Comparison of ENCODE assay signal across 8 cellular contexts in the genomic region with DNA sequence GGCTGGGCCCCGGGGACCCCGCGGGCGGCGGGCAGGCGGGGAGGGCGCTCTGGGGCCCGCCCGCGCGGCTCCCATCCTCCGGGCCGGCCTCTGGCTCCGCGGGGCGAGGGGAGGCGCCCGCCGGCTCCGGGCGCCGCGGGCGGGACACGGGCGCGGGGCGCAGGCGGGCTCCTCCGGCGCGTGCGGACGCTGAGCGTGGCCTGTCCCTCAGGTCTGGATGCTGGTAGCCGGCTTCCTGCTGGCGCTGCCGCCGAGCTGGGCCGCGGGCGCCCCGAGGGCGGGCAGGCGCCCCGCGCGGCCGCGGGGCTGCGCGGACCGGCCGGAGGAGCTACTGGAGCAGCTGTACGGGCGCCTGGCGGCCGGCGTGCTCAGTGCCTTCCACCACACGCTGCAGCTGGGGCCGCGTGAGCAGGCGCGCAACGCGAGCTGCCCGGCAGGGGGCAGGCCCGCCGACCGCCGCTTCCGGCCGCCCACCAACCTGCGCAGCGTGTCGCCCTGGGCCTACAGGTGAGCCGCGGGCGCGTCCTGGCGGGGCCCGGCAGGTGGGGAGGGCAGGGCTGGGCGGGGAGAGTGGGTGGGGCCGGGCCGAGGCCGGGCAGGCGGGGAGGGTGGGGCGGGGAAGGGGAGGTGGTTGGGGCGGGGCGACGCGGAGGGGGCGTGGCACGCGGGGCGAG. TPM values are rescaled to one million over a fixed set of nuclear protein-coding genes. Genes with fewer than 3 reads are reported as not detected.
DNase-seq lines count a peak whose midpoint lies in the region; ATAC-seq and TF ChIP-seq lines count a peak whose summit lies in the region.

No MANE protein-coding gene starts in this region.

- DNase-seq in GM04504 (ENCODE audit: low read depth) (peak; percentile 37), SK-N-MC (ENCODE audit: low read depth, low spot score) (no peak), heart right ventricle (peak; percentile 54 to 76), pulmonary artery endothelial cell (ENCODE audit: low read depth, low spot score) (peak; percentile 50), vagina (ENCODE audit: extremely low spot score in 2 of 2) (no peak)
- peak; percentile 82 for DNase-seq in activated naive CD4-positive, alpha-beta T cell treated with anti-CD3 and anti-CD28 coated beads, Interleukin-2, amount 50 U/mL, for 16 hours

- no peak overlapping the region for H3K9ac ChIP-seq in SK-N-MC (ENCODE audit: insufficient read length)

- WGBS in heart right ventricle, 2 donors = 1% methylated on average over 78 to 96 of the region's 96 CpGs

- H3K27ac ChIP-seq in SK-N-MC (no peak overlapping the region), heart right ventricle (peak overlapping the region in 1 of 10 donors; percentile 53), vagina (peak overlapping the region; percentile 77)

- ATAC-seq in GM21619 (IDR thresholded peaks at IDR 0.05; ENCODE audit: unreplicated experiment) = peak; percentile 84
- ATAC-seq in heart right ventricle = peak; percentile 73 to 90 (median 81)

- TF ChIP-seq CTCF in heart right ventricle (IDR thresholded peaks at IDR 0.05) (peak; percentile 18 to 67 (median 50)), vagina (IDR thresholded peaks at IDR 0.05) (no peak)

- peak; percentile 6; the same call in 1 of the 2 replicates for TF ChIP-seq RAD21 in Ishikawa (IDR thresholded peaks at IDR 0.05; ENCODE audit: low read depth)

- intact Hi-C loops in heart right ventricle (cut with DNase I) = loop anchor here in 4 of 10 donors (5.0 to 10.0 kb wide), 2 partner anchors 207 to 209 kb away; no protein-coding TSS in a partner anchor
- intact Hi-C loops in vagina (cut with DNase I) = loop anchor here (2.0 to 10.0 kb wide), 2 partner anchors 71 to 137 kb away; a partner anchor contains a TSS

- TF ChIP-seq EP300 in Ishikawa (IDR thresholded peaks at IDR 0.05; ENCODE audit: borderline replicate concordance) = peak; percentile 37; the same call in 1 of the 2 replicates

- peak overlapping the region; percentile 76 for H3K4me3 ChIP-seq in SK-N-MC
- H3K4me3 ChIP-seq in heart right ventricle = peak overlapping the region in 9 of 10 donors; percentile 27 to 81 (median 52)
- peak overlapping the region; percentile 68 to 77 for H3K4me3 ChIP-seq in vagina

- H3K4me1 ChIP-seq in heart right ventricle (peaks cover 0 to 25% (median 12%) of the 10 kb centered on the region in 9 donors), vagina (peaks cover 29% of the 10 kb centered on the region)

- TF ChIP-seq POLR2A in vagina (IDR thresholded peaks at IDR 0.05) = peak in 1 of 2 donors; percentile 45

- H3K27me3 ChIP-seq in heart right ventricle (peaks cover 0 to 38% (median 14%) of the 10 kb centered on the region in 7 donors), vagina (no peaks in the 10 kb centered on the region)

- H3K36me3 ChIP-seq in SK-N-MC (ENCODE audit: insufficient read depth, low read length) = no peaks in the 10 kb centered on the region
- no peaks in the 10 kb centered on the region for H3K36me3 ChIP-seq in heart right ventricle
- no peaks in the 10 kb centered on the region for H3K36me3 ChIP-seq in vagina

- H3K9me3 ChIP-seq in SK-N-MC (ENCODE audit: low read depth, low read length) (no peaks in the 10 kb centered on the region), heart right ventricle (no peaks in the 10 kb centered on the region), vagina (no peaks in the 10 kb centered on the region)

TF ChIP-seq in Ishikawa, 13 proteins besides CTCF, POLR2A, EP300 and RAD21:
- TF ChIP-seq ZBTB7A (IDR thresholded peaks at IDR 0.05; ENCODE audit: low read depth) (peak; percentile 74; the same call in 1 of the 2 replicates), TCF12 (IDR thresholded peaks at IDR 0.05; ENCODE audit: low read depth) (peak; percentile 64; the same call in 1 of the 2 replicates), NFIC (IDR thresholded peaks at IDR 0.05) (no peak), EGR1 (IDR thresholded peaks at IDR 0.05) (peak; percentile 64), CEBPB (IDR thresholded peaks at IDR 0.05) (no peak), TEAD4 (IDR thresholded peaks at IDR 0.05) (peak; percentile 31; the same call in 1 of the 2 replicates), YY1 (IDR thresholded peaks at IDR 0.05; ENCODE audit: low read depth) (no peak), TAF1 (IDR thresholded peaks at IDR 0.05; ENCODE audit: low read depth) (no peak), CREB1 (IDR thresholded peaks at IDR 0.05; ENCODE audit: low read depth) (no peak), FOXM1 (IDR thresholded peaks at IDR 0.05; ENCODE audit: borderline replicate concordance, low read depth) (no peak)
- TF ChIP-seq, protein P1, sequence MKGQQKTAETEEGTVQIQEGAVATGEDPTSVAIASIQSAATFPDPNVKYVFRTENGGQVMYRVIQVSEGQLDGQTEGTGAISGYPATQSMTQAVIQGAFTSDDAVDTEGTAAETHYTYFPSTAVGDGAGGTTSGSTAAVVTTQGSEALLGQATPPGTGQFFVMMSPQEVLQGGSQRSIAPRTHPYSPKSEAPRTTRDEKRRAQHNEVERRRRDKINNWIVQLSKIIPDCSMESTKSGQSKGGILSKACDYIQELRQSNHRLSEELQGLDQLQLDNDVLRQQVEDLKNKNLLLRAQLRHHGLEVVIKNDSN (IDR thresholded peaks at IDR 0.05) = no peak
- TF ChIP-seq, protein P2, sequence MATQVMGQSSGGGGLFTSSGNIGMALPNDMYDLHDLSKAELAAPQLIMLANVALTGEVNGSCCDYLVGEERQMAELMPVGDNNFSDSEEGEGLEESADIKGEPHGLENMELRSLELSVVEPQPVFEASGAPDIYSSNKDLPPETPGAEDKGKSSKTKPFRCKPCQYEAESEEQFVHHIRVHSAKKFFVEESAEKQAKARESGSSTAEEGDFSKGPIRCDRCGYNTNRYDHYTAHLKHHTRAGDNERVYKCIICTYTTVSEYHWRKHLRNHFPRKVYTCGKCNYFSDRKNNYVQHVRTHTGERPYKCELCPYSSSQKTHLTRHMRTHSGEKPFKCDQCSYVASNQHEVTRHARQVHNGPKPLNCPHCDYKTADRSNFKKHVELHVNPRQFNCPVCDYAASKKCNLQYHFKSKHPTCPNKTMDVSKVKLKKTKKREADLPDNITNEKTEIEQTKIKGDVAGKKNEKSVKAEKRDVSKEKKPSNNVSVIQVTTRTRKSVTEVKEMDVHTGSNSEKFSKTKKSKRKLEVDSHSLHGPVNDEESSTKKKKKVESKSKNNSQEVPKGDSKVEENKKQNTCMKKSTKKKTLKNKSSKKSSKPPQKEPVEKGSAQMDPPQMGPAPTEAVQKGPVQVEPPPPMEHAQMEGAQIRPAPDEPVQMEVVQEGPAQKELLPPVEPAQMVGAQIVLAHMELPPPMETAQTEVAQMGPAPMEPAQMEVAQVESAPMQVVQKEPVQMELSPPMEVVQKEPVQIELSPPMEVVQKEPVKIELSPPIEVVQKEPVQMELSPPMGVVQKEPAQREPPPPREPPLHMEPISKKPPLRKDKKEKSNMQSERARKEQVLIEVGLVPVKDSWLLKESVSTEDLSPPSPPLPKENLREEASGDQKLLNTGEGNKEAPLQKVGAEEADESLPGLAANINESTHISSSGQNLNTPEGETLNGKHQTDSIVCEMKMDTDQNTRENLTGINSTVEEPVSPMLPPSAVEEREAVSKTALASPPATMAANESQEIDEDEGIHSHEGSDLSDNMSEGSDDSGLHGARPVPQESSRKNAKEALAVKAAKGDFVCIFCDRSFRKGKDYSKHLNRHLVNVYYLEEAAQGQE (IDR thresholded peaks at IDR 0.05; ENCODE audit: low read depth) = no peak
- TF ChIP-seq, protein P3, sequence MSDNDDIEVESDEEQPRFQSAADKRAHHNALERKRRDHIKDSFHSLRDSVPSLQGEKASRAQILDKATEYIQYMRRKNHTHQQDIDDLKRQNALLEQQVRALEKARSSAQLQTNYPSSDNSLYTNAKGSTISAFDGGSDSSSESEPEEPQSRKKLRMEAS (IDR thresholded peaks at IDR 0.05) = peak; percentile 79

RNA-seq across cellular contexts. Expression of a gene that starts 0.4 kb away (rescaled TPM):
- total RNA-seq in heart right ventricle (1 to 10 TPM in 5 of 10 donors, under 1 TPM in 5; 0.30 to 2.2 (median 1.0) TPM), pulmonary artery endothelial cell (5.8 and 9.6 TPM in 2 replicates), vagina (3.7 TPM)
- polyA plus RNA-seq in heart right ventricle = under 1 TPM; 0.51 to 0.72 TPM

Comparison
In these comparisons a context has a peak if more than half of its experiments do, and no peak if none do; other contexts are left out.
1. DNase-seq: peak in GM04504 (single experiment), activated naive CD4-positive, alpha-beta T cell treated with anti-CD3 and anti-CD28 coated beads, Interleukin-2, amount 50 U/mL, for 16 hours (single experiment), heart right ventricle (2 of 2) and pulmonary artery endothelial cell (single experiment); none in SK-N-MC (single experiment) and vagina (0 of 2).
2. CTCF ChIP-seq: peak in heart right ventricle (9 of 9); none in vagina (0 of 3).
3. Peak in every context shown above with its lines, with median percentiles within 50 percentile points of each other: H3K4me3 ChIP-seq.